In genomic region chr14:72892879-72893635, GRCh38 we compare ENCODE assay signal across 8 cellular contexts. TPM values are rescaled to one million over a fixed set of nuclear protein-coding genes. Genes with fewer than 3 reads are reported as not detected.
A peak's percentile ranks its signal among the peaks of the same experiment; 100 is the strongest.
DNase-seq lines count a peak whose midpoint lies in the region; ATAC-seq and TF ChIP-seq lines count a peak whose summit lies in the region.

No MANE protein-coding gene starts in this region.

- H3K4me2 ChIP-seq in Loucy (ENCODE audit: low read depth, low read length, poor library complexity, severe bottlenecking): peak overlapping the region; percentile 90

- peak overlapping the region; percentile 82 for H3K9ac ChIP-seq in Loucy (ENCODE audit: low read depth, low read length, poor library complexity, severe bottlenecking)

- peak overlapping the region; percentile 83 for H3K4me3 ChIP-seq in AG10803 (ENCODE audit: low read length)
- H3K4me3 ChIP-seq in Loucy (ENCODE audit: low read length, poor library complexity, severe bottlenecking): peak overlapping the region; percentile 94

- no peak overlapping the region for H3K27ac Mint-ChIP-seq in activated naive CD4-positive, alpha-beta T cell treated with anti-CD3 and anti-CD28 coated beads for 36 hours
- peak overlapping the region; percentile 56 for H3K27ac Mint-ChIP-seq in glutamatergic neuron (ENCODE audit: unreplicated experiment)

- ATAC-seq in GM19025 (IDR thresholded peaks at IDR 0.05; ENCODE audit: low read depth, unreplicated experiment) (peak; percentile 6), omental fat pad (ENCODE audit: low FRiP score) (peak; percentile 43), HG03378 (IDR thresholded peaks at IDR 0.05; ENCODE audit: unreplicated experiment) (no peak), HG03342 (IDR thresholded peaks at IDR 0.05; ENCODE audit: unreplicated experiment) (no peak)

- CTCF ChIA-PET in activated naive CD4-positive, alpha-beta T cell treated with anti-CD3 and anti-CD28 coated beads for 36 hours (lab: Charles Lee): interaction anchor here (1.1 to 2.4 kb wide), 4 partner anchors 11 to 379 kb away, joined by 4 to 22 read pairs (median 10); no protein-coding TSS in a partner anchor

- no peak for TF ChIP-seq CTCF in AG10803 (conservative IDR thresholded peaks at IDR 0.05; ENCODE audit: low read length)
- TF ChIP-seq CTCF in Loucy (conservative IDR thresholded peaks at IDR 0.05; ENCODE audit: low read length): 0 out of 2 replicates have a peak, but pooled peaks have one; percentile 8
- TF ChIP-seq CTCF in glutamatergic neuron (IDR thresholded peaks at IDR 0.05; ENCODE audit: partially characterized antibody, unreplicated experiment): no peak
- no peak for TF ChIP-seq CTCF in omental fat pad (IDR thresholded peaks at IDR 0.05)

- intact Hi-C loops in activated naive CD4-positive, alpha-beta T cell treated with anti-CD3 and anti-CD28 coated beads for 36 hours (cut with micrococcal nuclease): loop anchor here (10.0 kb wide), 1 partner anchor 178 kb away; no protein-coding TSS in a partner anchor

- H3K4me1 Mint-ChIP-seq in activated naive CD4-positive, alpha-beta T cell treated with anti-CD3 and anti-CD28 coated beads for 36 hours (ENCODE audit: low read depth): peaks cover 18% of the 10 kb centered on the region
- H3K4me1 Mint-ChIP-seq in glutamatergic neuron (ENCODE audit: low read depth, unreplicated experiment): peaks cover 22% of the 10 kb centered on the region

- H3K27me3 Mint-ChIP-seq in activated naive CD4-positive, alpha-beta T cell treated with anti-CD3 and anti-CD28 coated beads for 36 hours (ENCODE audit: low read depth): peaks cover 48% of the 10 kb centered on the region
- H3K27me3 Mint-ChIP-seq in glutamatergic neuron (ENCODE audit: unreplicated experiment): peaks cover 5% of the 10 kb centered on the region

- H4K20me1 ChIP-seq in Loucy (ENCODE audit: insufficient read depth, low read length, poor library complexity, severe bottlenecking): peaks cover 54% of the 10 kb centered on the region

- DNase-seq in AG10803 (ENCODE audit: low read depth) (no peak), glutamatergic neuron (peak; percentile 55), omental fat pad (ENCODE audit: low spot score) (no peak)
- DNase-seq in activated naive CD4-positive, alpha-beta T cell treated with anti-CD3 and anti-CD28 coated beads for 36 hours: peak; percentile 21

- H3K4me3 Mint-ChIP-seq in activated naive CD4-positive, alpha-beta T cell treated with anti-CD3 and anti-CD28 coated beads for 36 hours: peak overlapping the region; percentile 84
- peak overlapping the region; percentile 96 for H3K4me3 Mint-ChIP-seq in glutamatergic neuron (ENCODE audit: unreplicated experiment)

- peaks cover 49% of the 10 kb centered on the region for H3K4me1 ChIP-seq in Loucy (ENCODE audit: insufficient read depth, low read length, poor library complexity, severe bottlenecking)

- H3K36me3 Mint-ChIP-seq in activated naive CD4-positive, alpha-beta T cell treated with anti-CD3 and anti-CD28 coated beads for 36 hours (ENCODE audit: low read depth): no peaks in the 10 kb centered on the region
- no peaks in the 10 kb centered on the region for H3K36me3 Mint-ChIP-seq in glutamatergic neuron (ENCODE audit: unreplicated experiment)

- H3K27me3 ChIP-seq in Loucy (ENCODE audit: insufficient read depth, low read length, poor library complexity, severe bottlenecking): no peaks in the 10 kb centered on the region

- H3K79me2 ChIP-seq in Loucy (ENCODE audit: insufficient read depth, low read length): peaks cover 75% of the 10 kb centered on the region

- no peak overlapping the region for H2AFZ ChIP-seq in Loucy (ENCODE audit: low read length)

- H3K9me3 Mint-ChIP-seq in activated naive CD4-positive, alpha-beta T cell treated with anti-CD3 and anti-CD28 coated beads for 36 hours: no peaks in the 10 kb centered on the region
- peaks cover 7% of the 10 kb centered on the region for H3K9me3 Mint-ChIP-seq in glutamatergic neuron (ENCODE audit: unreplicated experiment)

- no peaks in the 10 kb centered on the region; the same call in 1 of the 2 replicates for H3F3A ChIP-seq in Loucy (ENCODE audit: low read depth)

- no peaks in the 10 kb centered on the region for H3K9me2 ChIP-seq in Loucy (replicated peaks; ENCODE audit: low read depth, low read length)

- H3K36me3 ChIP-seq in Loucy (ENCODE audit: insufficient read depth, low read length): no peaks in the 10 kb centered on the region

- no peaks in the 10 kb centered on the region for H3K9me3 ChIP-seq in Loucy (ENCODE audit: insufficient read depth, low read depth, low read length)

RNA-seq across cellular contexts. Expression of gene DPF3, which starts 0.8 kb away (rescaled TPM):
- under 1 TPM; 0.29 to 0.47 TPM for total RNA-seq in activated naive CD4-positive, alpha-beta T cell treated with anti-CD3 and anti-CD28 coated beads for 36 hours
- total RNA-seq in glutamatergic neuron (ENCODE audit: unreplicated experiment) (13.7 TPM), omental fat pad (1 to 10 TPM in 1 of 4 donors, under 1 TPM in 3; 0.19 to 3.8 (median 0.58) TPM)

RNA-seq across cellular contexts. Expression of gene DCAF4, which starts 33.2 kb away (rescaled TPM):
- total RNA-seq in activated naive CD4-positive, alpha-beta T cell treated with anti-CD3 and anti-CD28 coated beads for 36 hours: 10 to 100 TPM; 13.3 to 16.4 TPM
- 23.4 TPM for total RNA-seq in glutamatergic neuron (ENCODE audit: unreplicated experiment)
- total RNA-seq in omental fat pad: 10 to 100 TPM; 15.7 to 50.1 (median 16.4) TPM

Comparison
In these comparisons a context has a peak if more than half of its experiments do, and no peak if none do; other contexts are left out.
1. DNase-seq: peak in activated naive CD4-positive, alpha-beta T cell treated with anti-CD3 and anti-CD28 coated beads for 36 hours (single experiment) and glutamatergic neuron (single experiment); none in AG10803 (single experiment) and omental fat pad (single experiment).
2. ATAC-seq: peak in GM19025 (single experiment) and omental fat pad (single experiment); none in HG03378 (single experiment) and HG03342 (single experiment).